Comparison of ENCODE assay signal across 1 cellular context in the genomic region with DNA sequence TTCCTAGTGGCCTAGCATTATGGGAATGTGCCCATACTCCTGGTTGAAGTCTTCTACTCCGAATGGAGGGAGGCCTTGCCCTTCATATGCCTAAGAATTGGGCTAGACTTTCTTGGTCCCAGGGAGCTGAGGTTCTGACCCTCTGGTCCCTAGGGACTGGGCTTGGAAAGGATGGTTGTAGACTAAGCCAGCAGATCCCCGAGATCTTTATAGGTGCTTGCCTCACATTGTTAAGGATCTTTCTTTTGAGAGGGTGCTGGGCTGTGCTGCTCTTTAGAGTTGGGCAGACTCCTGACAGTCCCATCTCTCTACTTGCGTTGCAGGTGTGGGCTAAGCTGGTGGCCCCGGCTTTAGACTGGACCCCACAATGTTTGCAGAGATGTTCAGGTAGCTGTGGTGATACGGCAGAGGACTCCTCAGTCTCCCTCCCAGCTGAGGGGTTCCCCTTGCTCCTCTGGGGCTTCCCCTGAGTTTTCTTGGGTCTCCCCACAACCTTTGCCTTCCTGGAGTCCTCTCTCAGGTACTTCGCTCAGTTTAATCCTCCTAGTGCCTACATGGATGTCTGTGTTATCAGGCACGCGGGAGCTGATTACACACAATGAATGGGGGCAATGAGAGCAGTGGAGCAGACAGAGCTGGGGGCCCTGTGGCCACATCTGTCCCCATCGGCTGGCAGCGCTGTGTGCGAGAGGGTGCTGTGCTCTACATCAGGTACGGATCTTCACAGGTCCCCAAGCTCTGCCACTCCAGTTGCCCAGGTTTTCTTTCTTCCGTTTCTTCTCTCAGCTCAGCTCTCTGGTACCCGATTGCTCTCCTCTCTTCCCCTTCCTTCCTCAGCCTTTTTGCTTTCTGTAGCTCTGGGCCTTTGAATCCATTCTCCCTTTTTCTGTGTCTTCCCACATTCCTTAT.
TF ChIP-seq lines count a peak whose summit lies in the region.

No MANE protein-coding gene starts in this region.

TF ChIP-seq in endothelial cell of umbilical vein, 7 proteins besides CTCF, POLR2A, EP300 and RAD21:
- no peak for TF ChIP-seq EZH2 (IDR thresholded peaks at IDR 0.05; ENCODE audit: borderline replicate concordance, low read depth, low read length, severe bottlenecking)
- no peak for TF ChIP-seq FOS (IDR thresholded peaks at IDR 0.05; ENCODE audit: borderline replicate concordance, insufficient read depth, low read length)
- no peak for TF ChIP-seq JUN (IDR thresholded peaks at IDR 0.05; ENCODE audit: borderline replicate concordance, insufficient read depth, insufficient read length, low read depth)
